In genomic region chr1:160437432-160438319, GRCh38 we compare ENCODE assay signal across 8 cellular contexts.
DNase-seq lines count a peak whose midpoint lies in the region; ATAC-seq lines count a peak whose summit lies in the region.

No MANE protein-coding gene starts in this region.

- H3K4me3 Mint-ChIP-seq in T-helper 1 cell treated with Interleukin-12 subunit alpha and Interleukin-12 subunit beta and Interleukin-4 antibody, amounts not matched to agents 30 μg/mL and 1 μg/mL, for 36 hours, result peak overlapping the region; percentile 70

- H3K36me3 Mint-ChIP-seq in T-helper 1 cell treated with Interleukin-12 subunit alpha and Interleukin-12 subunit beta and Interleukin-4 antibody, amounts not matched to agents 30 μg/mL and 1 μg/mL, for 36 hours (ENCODE audit: low read depth), result peaks cover 16% of the 10 kb centered on the region

- no peaks in the 10 kb centered on the region for H3K27me3 Mint-ChIP-seq in T-helper 1 cell treated with Interleukin-12 subunit alpha and Interleukin-12 subunit beta and Interleukin-4 antibody, amounts not matched to agents 30 μg/mL and 1 μg/mL, for 36 hours (ENCODE audit: low read depth)

- H3K4me1 Mint-ChIP-seq in T-helper 1 cell treated with Interleukin-12 subunit alpha and Interleukin-12 subunit beta and Interleukin-4 antibody, amounts not matched to agents 30 μg/mL and 1 μg/mL, for 36 hours (ENCODE audit: low read depth), result peaks cover 40% of the 10 kb centered on the region

- peak; percentile 86 for ATAC-seq in HG02938 (IDR thresholded peaks at IDR 0.05; ENCODE audit: unreplicated experiment)

- peaks cover 20% of the 10 kb centered on the region for H3K9me3 Mint-ChIP-seq in T-helper 1 cell treated with Interleukin-12 subunit alpha and Interleukin-12 subunit beta and Interleukin-4 antibody, amounts not matched to agents 30 μg/mL and 1 μg/mL, for 36 hours

- DNase-seq in activated CD4-positive, alpha-beta T cell treated with anti-CD3 and anti-CD28 coated beads for 48 hours, result peak; percentile 26
- no peak for DNase-seq in activated CD4-positive, alpha-beta T cell treated with anti-CD3 and anti-CD28 coated beads, Interleukin-2, amount 50 U/mL, for 4 hours
- DNase-seq in stimulated activated CD8-positive, alpha-beta memory T cell treated with anti-CD3 and anti-CD28 coated beads, Interleukin-4, amount 100 ng/mL, for 48 hours, result peak; percentile 31
- no peak for DNase-seq in stimulated activated CD4-positive, alpha-beta T cell treated with anti-CD3 and anti-CD28 coated beads, Interleukin-15, amount 100 ng/mL, for 24 hours
- no peak for DNase-seq in superior temporal gyrus (ENCODE audit: extremely low spot score)
- no peak for DNase-seq in NCI-H128 (lab: John Stamatoyannopoulos, UW; ENCODE audit: unreplicated experiment)

- H3K27ac Mint-ChIP-seq in T-helper 1 cell treated with Interleukin-12 subunit alpha and Interleukin-12 subunit beta and Interleukin-4 antibody, amounts not matched to agents 30 μg/mL and 1 μg/mL, for 36 hours, result peak overlapping the region; percentile 95

Comparison
In these comparisons a context has a peak if more than half of its experiments do, and no peak if none do; other contexts are left out.
1. DNase-seq: peak in activated CD4-positive, alpha-beta T cell treated with anti-CD3 and anti-CD28 coated beads for 48 hours (single experiment) and stimulated activated CD8-positive, alpha-beta memory T cell treated with anti-CD3 and anti-CD28 coated beads, Interleukin-4, amount 100 ng/mL, for 48 hours (single experiment); none in activated CD4-positive, alpha-beta T cell treated with anti-CD3 and anti-CD28 coated beads, Interleukin-2, amount 50 U/mL, for 4 hours (0 of 2), stimulated activated CD4-positive, alpha-beta T cell treated with anti-CD3 and anti-CD28 coated beads, Interleukin-15, amount 100 ng/mL, for 24 hours (single experiment), superior temporal gyrus (single experiment) and NCI-H128 (single experiment).